ENCODE assay signal across 2 cellular contexts in genomic region chr2:174635015-174635593, GRCh38.
TF ChIP-seq lines count a peak whose summit lies in the region.

No MANE protein-coding gene starts in this region.

TF ChIP-seq in SK-N-SH, 30 proteins besides CTCF, POLR2A, EP300 and RAD21 (continued from another document):
- TF ChIP-seq, protein P1, sequence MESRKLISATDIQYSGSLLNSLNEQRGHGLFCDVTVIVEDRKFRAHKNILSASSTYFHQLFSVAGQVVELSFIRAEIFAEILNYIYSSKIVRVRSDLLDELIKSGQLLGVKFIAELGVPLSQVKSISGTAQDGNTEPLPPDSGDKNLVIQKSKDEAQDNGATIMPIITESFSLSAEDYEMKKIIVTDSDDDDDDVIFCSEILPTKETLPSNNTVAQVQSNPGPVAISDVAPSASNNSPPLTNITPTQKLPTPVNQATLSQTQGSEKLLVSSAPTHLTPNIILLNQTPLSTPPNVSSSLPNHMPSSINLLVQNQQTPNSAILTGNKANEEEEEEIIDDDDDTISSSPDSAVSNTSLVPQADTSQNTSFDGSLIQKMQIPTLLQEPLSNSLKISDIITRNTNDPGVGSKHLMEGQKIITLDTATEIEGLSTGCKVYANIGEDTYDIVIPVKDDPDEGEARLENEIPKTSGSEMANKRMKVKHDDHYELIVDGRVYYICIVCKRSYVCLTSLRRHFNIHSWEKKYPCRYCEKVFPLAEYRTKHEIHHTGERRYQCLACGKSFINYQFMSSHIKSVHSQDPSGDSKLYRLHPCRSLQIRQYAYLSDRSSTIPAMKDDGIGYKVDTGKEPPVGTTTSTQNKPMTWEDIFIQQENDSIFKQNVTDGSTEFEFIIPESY (IDR thresholded peaks at IDR 0.05; ENCODE audit: borderline replicate concordance, low read depth) = no peak
- TF ChIP-seq FOSL2 (IDR thresholded peaks at IDR 0.05; ENCODE audit: borderline replicate concordance, low read depth) (no peak), PBX3 (IDR thresholded peaks at IDR 0.05) (no peak), SMC3 (IDR thresholded peaks at IDR 0.05; ENCODE audit: low read depth, low read length) (no peak), EZH2phosphoT487 (IDR thresholded peaks at IDR 0.05; ENCODE audit: borderline replicate concordance, low read depth) (no peak), GATA2 (CRISPR knock-in tag; IDR thresholded peaks at IDR 0.05) (no peak), JUND (IDR thresholded peaks at IDR 0.05) (no peak), MAX (IDR thresholded peaks at IDR 0.05; ENCODE audit: low read depth) (no peak), TCF12 (IDR thresholded peaks at IDR 0.05) (no peak)

TF ChIP-seq in SK-N-SH treated with all-trans-retinoic acid at 6 μM for 48 hours, 23 proteins besides CTCF, POLR2A, EP300 and RAD21 (continued from another document):
- TF ChIP-seq CSRNP3 (CRISPR knock-in tag; IDR thresholded peaks at IDR 0.05) = no peak
- TF ChIP-seq CSDC2 (CRISPR knock-in tag; IDR thresholded peaks at IDR 0.05) = no peak
TF ChIP-seq in SK-N-SH treated with all-trans-retinoic acid at 6 μM for 48 hours: peak in this region for 0.
